ENCODE assay signal across 19 cellular contexts in genomic region chr6:3525915-3526314, GRCh38.
DNase-seq lines count a peak whose midpoint lies in the region; ATAC-seq, FAIRE-seq and TF ChIP-seq lines count a peak whose summit lies in the region.
"Had no signal": no experiment of that assay in that cellular context is flagged by ENCODE, and none has a peak within 500 bp of the region (broad histone marks: within the 10 kb centered on the region; RNA-seq: fewer than 3 reads in every experiment).

No MANE protein-coding gene starts in this region.

- peak overlapping the region; percentile 64; the same call in 1 of the 2 replicates for H2BK20ac ChIP-seq in H1 (ENCODE audit: low read length)

- no peak overlapping the region for H4K5ac ChIP-seq in H1 (ENCODE audit: insufficient read length, low read depth, low read length)

- no peak for DNase-seq in RWPE1 (ENCODE audit: low spot score)
- no peak for DNase-seq in GM12878 (ENCODE audit: low read depth, low spot score)
- no peak for DNase-seq in H1 (ENCODE audit: low read depth in 1 of 2, low spot score in 2 of 2)
- DNase-seq in keratinocyte (ENCODE audit: low read depth, low spot score): no peak
- DNase-seq in mesenchymal stem cell: no peak
- DNase-seq in small intestine: no peak
- DNase-seq in ecto neural progenitor cell (ENCODE audit: low spot score): no peak
- DNase-seq in NCI-H226: no peak
- DNase-seq: ACHN; BE2C; C1 segment of cervical spinal cord; CD4-positive, CD25-positive, alpha-beta regulatory T cell; CD8-positive, alpha-beta memory T cell; COR-L47; GOT3; H9 had no signal

- POLR2A ChIA-PET in RWPE1 (lab: Yijun Ruan, JAX; ENCODE audit: low non-redundant PET) (interaction anchor here (1.6 kb wide), 1 partner anchor 8 kb away, joined by 5 read pairs; no protein-coding TSS in a partner anchor), GM12878 (lab: Charles Lee) (no interaction called here), H1 (lab: Charles Lee; ENCODE audit: partially characterized antibody) (no interaction called here)

- WGBS in GM12878 (ENCODE audit: insufficient coverage, insufficient replicate concordance, low lambda C conversion rate, missing lambda C conversion rate): 9% methylated on average over 6 of the region's 6 CpGs
- WGBS in H1 (ENCODE audit: extremely low coverage in 1 of 2, insufficient coverage in 1 of 2, insufficient read length in 1 of 2, insufficient replicate concordance in 2 of 2, low coverage in 1 of 2, low lambda C conversion rate in 2 of 2, missing lambda C conversion rate in 1 of 2), 2 experiments: 77% methylated on average over 6 of the region's 6 CpGs; no CpG with 5 or more reads in 1 of the 2 experiments
- WGBS in mesenchymal stem cell: 87% methylated on average over 6 of the region's 6 CpGs
- WGBS in small intestine, 3 donors: 85 to 91% (median 89%) methylated on average over 6 of the region's 6 CpGs

- H3K18ac ChIP-seq in H1 (ENCODE audit: extremely low read depth, low read length) (no peak overlapping the region), mesenchymal stem cell (ENCODE audit: low read depth in 1 of 2, low read length in 2 of 2) (no peak overlapping the region)

- H2BK120ac ChIP-seq in H1 (replicated peaks; ENCODE audit: low read depth, low read length) (no peak overlapping the region), mesenchymal stem cell (ENCODE audit: low read depth, low read length) (no peak overlapping the region)

- no peak overlapping the region for H4K8ac ChIP-seq in H1 (ENCODE audit: extremely low read depth, insufficient read depth, low read length)
- no peak overlapping the region for H4K8ac ChIP-seq in mesenchymal stem cell (ENCODE audit: low read length)

- H3K4me3 ChIP-seq in GM12878 (no peak overlapping the region), H1 (ENCODE audit: extremely low read depth in 1 of 4, insufficient read depth in 2 of 4, low read depth in 3 of 4, low read length in 4 of 4) (no peak overlapping the region), keratinocyte (ENCODE audit: control insufficient read depth in 2 of 3, extremely low read depth in 1 of 3, insufficient read depth in 2 of 3, low read depth in 1 of 3, low read length in 3 of 3) (no peak overlapping the region), mesenchymal stem cell (ENCODE audit: insufficient read depth in 1 of 2, low read depth in 1 of 2, low read length in 2 of 2) (no peak overlapping the region), small intestine (ENCODE audit: low read depth in 1 of 2, low read length in 2 of 2) (no peak overlapping the region)

- H3K9ac ChIP-seq in GM12878 (ENCODE audit: control insufficient read depth, insufficient read depth, low read length) (no peak overlapping the region), H1 (replicated peaks in 1 of 4; ENCODE audit: extremely low read depth in 1 of 4, low read depth in 3 of 4, low read length in 3 of 4) (no peak overlapping the region), keratinocyte (ENCODE audit: control insufficient read depth, extremely low read depth, insufficient read depth, low read length) (no peak overlapping the region), mesenchymal stem cell (ENCODE audit: low read length) (no peak overlapping the region)

- H3K4me2 ChIP-seq in GM12878 (ENCODE audit: control insufficient read depth, insufficient read depth) (no peak overlapping the region), H1 (ENCODE audit: insufficient read depth in 1 of 2, low read depth in 2 of 2, low read length in 2 of 2) (no peak overlapping the region), keratinocyte (ENCODE audit: control insufficient read depth, extremely low read depth, insufficient read depth, low read depth, low read length) (peak overlapping the region; percentile 76), mesenchymal stem cell (ENCODE audit: low read length, poor library complexity, severe bottlenecking) (no peak overlapping the region)

- FAIRE-seq in GM12878 (lab: Jason Lieb, UNC) (no peak), H1 (lab: Jason Lieb, UNC) (no peak), keratinocyte (lab: Jason Lieb, UNC) (no peak), small intestine (lab: Jason Lieb, UNC) (no peak)
- FAIRE-seq: A204.1, D721Med, G401.6 had no signal

- H3K27me3 ChIP-seq in GM12878 (replicated peaks in 1 of 2; ENCODE audit: control insufficient read depth in 2 of 2, insufficient read depth in 2 of 2, low read length in 1 of 2): peaks cover 0 to 4% of the 10 kb centered on the region in 2 experiments
- peaks cover 0 to 2% (median 0%) of the 10 kb centered on the region in 4 experiments; a peak in 1 of 7 replicates for H3K27me3 ChIP-seq in H1 (replicated peaks in 1 of 4; ENCODE audit: control insufficient read depth in 3 of 4, extremely low read depth in 1 of 4, insufficient read depth in 3 of 4, low read length in 3 of 4)
- H3K27me3 ChIP-seq in keratinocyte (ENCODE audit: control insufficient read depth, extremely low read depth, insufficient read depth, low read length): no peaks in the 10 kb centered on the region
- no peaks in the 10 kb centered on the region for H3K27me3 ChIP-seq in mesenchymal stem cell (ENCODE audit: control insufficient read depth in 1 of 2, insufficient read depth in 1 of 2, low read length in 2 of 2)
- no peaks in the 10 kb centered on the region for H3K27me3 ChIP-seq in small intestine (ENCODE audit: control insufficient read depth in 2 of 2, insufficient read depth in 2 of 2, low read length in 2 of 2)
- H3K27me3 ChIP-seq: BE2C had no signal

- H3K4ac ChIP-seq in H1 (replicated peaks; ENCODE audit: insufficient read length, low read depth, low read length) (no peak overlapping the region), mesenchymal stem cell (ENCODE audit: low read depth in 1 of 2, low read length in 2 of 2) (no peak overlapping the region)

- no peak for ATAC-seq in GM12878

- TF ChIP-seq RAD21 in GM12878 (IDR thresholded peaks at IDR 0.05; ENCODE audit: insufficient read depth, low read depth, low read length) (no peak), H1 (IDR thresholded peaks at IDR 0.05 in 1 of 2, conservative IDR thresholded peaks at IDR 0.05 in 1 of 2; ENCODE audit: low read depth in 2 of 2, low read length in 2 of 2) (no peak)

- no peak overlapping the region for H3K56ac ChIP-seq in H1 (replicated peaks; ENCODE audit: insufficient read length, low read depth, low read length)

- H2BK12ac ChIP-seq in H1 (ENCODE audit: low read depth, low read length): no peak overlapping the region; the same call in 1 of the 2 replicates
- no peak overlapping the region for H2BK12ac ChIP-seq in mesenchymal stem cell (ENCODE audit: low read length in 2 of 2)

- H3K9me1 ChIP-seq in keratinocyte (ENCODE audit: control insufficient read depth, extremely low read depth, insufficient read depth, low read length): no peaks in the 10 kb centered on the region

- SMC1A ChIA-PET in GM12878 (lab: Charles Lee; ENCODE audit: uncharacterized antibody, unreplicated experiment): no interaction called here

- H2BK5ac ChIP-seq in H1 (ENCODE audit: low read depth, low read length) (no peak overlapping the region), mesenchymal stem cell (ENCODE audit: low read depth, low read length, poor library complexity, severe bottlenecking) (no peak overlapping the region)

- peak overlapping the region; percentile 95 for H3K27ac ChIP-seq in RWPE1
- H3K27ac ChIP-seq in GM12878 (ENCODE audit: control insufficient read depth, insufficient read depth): no peak overlapping the region
- H3K27ac ChIP-seq in H1 (ENCODE audit: low read depth, low read length): no peak overlapping the region
- no peak overlapping the region for H3K27ac ChIP-seq in keratinocyte (ENCODE audit: control insufficient read depth, insufficient read depth, low read length)
- H3K27ac ChIP-seq in mesenchymal stem cell (ENCODE audit: low read length, poor library complexity, severe bottlenecking): no peak overlapping the region
- no peak overlapping the region for H3K27ac ChIP-seq in small intestine (ENCODE audit: low read depth in 1 of 2, low read length in 1 of 2)

- H3K23ac ChIP-seq in H1 (ENCODE audit: insufficient read length): no peak overlapping the region
- H3K23ac ChIP-seq in mesenchymal stem cell (ENCODE audit: low read length in 2 of 2): no peak overlapping the region

- H2AK5ac ChIP-seq in H1 (ENCODE audit: low read depth, low read length): no peak overlapping the region
- H2AK5ac ChIP-seq in mesenchymal stem cell (ENCODE audit: low read length, severe bottlenecking): no peak overlapping the region

- dilution Hi-C loops in keratinocyte (cut with MboI; ENCODE audit: extremely low pct_ligation_motif_present, low sequenced_read_pairs): no loop called here

- no peak; the same call in 1 of the 2 replicates for TF ChIP-seq CTCF in RWPE1 (conservative IDR thresholded peaks at IDR 0.05; ENCODE audit: low read depth)
- no peak for TF ChIP-seq CTCF in GM12878 (IDR thresholded peaks at IDR 0.05 in 2 of 3, conservative IDR thresholded peaks at IDR 0.05 in 1 of 3; ENCODE audit: control insufficient read depth in 2 of 3, extremely low read depth in 1 of 3, insufficient read depth in 1 of 3, low read depth in 3 of 3, low read length in 3 of 3)
- TF ChIP-seq CTCF in H1 (IDR thresholded peaks at IDR 0.05; ENCODE audit: control extremely low read depth in 1 of 3, insufficient read depth in 1 of 3, low read depth in 1 of 3, low read length in 3 of 3): no peak
- TF ChIP-seq CTCF in keratinocyte (optimal IDR thresholded peaks at IDR 0.05 in 1 of 3, IDR thresholded peaks at IDR 0.05 in 1 of 3, conservative IDR thresholded peaks at IDR 0.05 in 1 of 3; ENCODE audit: extremely low read depth in 1 of 3, insufficient read depth in 2 of 3, low read length in 3 of 3): no peak

- RAD21 ChIA-PET in GM12878 (lab: Charles Lee; ENCODE audit: unreplicated experiment): no interaction called here

- no peaks in the 10 kb centered on the region for H3K79me2 ChIP-seq in GM12878 (ENCODE audit: control insufficient read depth, insufficient read depth, low read length)
- no peaks in the 10 kb centered on the region for H3K79me2 ChIP-seq in H1 (ENCODE audit: control insufficient read depth in 1 of 2, insufficient read depth in 2 of 2, low read length in 2 of 2)
- no peaks in the 10 kb centered on the region for H3K79me2 ChIP-seq in keratinocyte (ENCODE audit: control insufficient read depth, insufficient read depth, low read length)

- H3K23me2 ChIP-seq in H1 (ENCODE audit: low read depth, low read length): no peaks in the 10 kb centered on the region

- H4K20me1 ChIP-seq in GM12878 (ENCODE audit: control insufficient read depth, insufficient read depth): peaks cover 3% of the 10 kb centered on the region; the same call in 1 of the 2 replicates
- no peaks in the 10 kb centered on the region for H4K20me1 ChIP-seq in H1 (replicated peaks in 1 of 2; ENCODE audit: control insufficient read depth in 1 of 2, insufficient read depth in 2 of 2, low read length in 2 of 2)
- H4K20me1 ChIP-seq in keratinocyte (ENCODE audit: control insufficient read depth, extremely low read depth, insufficient read depth, low read length): no peaks in the 10 kb centered on the region

- H2BK15ac ChIP-seq in H1 (ENCODE audit: low read length): no peak overlapping the region
- no peak overlapping the region for H2BK15ac ChIP-seq in mesenchymal stem cell (ENCODE audit: low read depth, poor library complexity, severe bottlenecking)

- CTCF ChIA-PET in RWPE1 (lab: Yijun Ruan, JAX): interaction anchor here (1.3 kb wide), 1 partner anchor 222 kb away, joined by 5 read pairs; no protein-coding TSS in a partner anchor
- CTCF ChIA-PET in GM12878 (lab: Yijun Ruan, JAX): no interaction called here
- CTCF ChIA-PET in H1 (lab: Charles Lee; ENCODE audit: partially characterized antibody): interaction anchor here (1.2 to 2.4 kb wide), 3 partner anchors 10 to 206 kb away, joined by 4 to 11 read pairs (median 7); no protein-coding TSS in a partner anchor

- intact Hi-C loops in GM12878 (cut with micrococcal nuclease; ENCODE audit: unreplicated experiment): no loop called here

- H3K4me1 ChIP-seq in GM12878 (ENCODE audit: control insufficient read depth, insufficient read depth, low read length) (no peaks in the 10 kb centered on the region), H1 (replicated peaks in 1 of 4; ENCODE audit: control insufficient read depth in 3 of 4, insufficient read depth in 4 of 4, low read length in 3 of 4) (peaks cover 0 to 9% (median 3%) of the 10 kb centered on the region in 4 experiments; a peak in 3 of 7 replicates), keratinocyte (ENCODE audit: control insufficient read depth, extremely low read depth, insufficient read depth, low read length) (peaks cover 34% of the 10 kb centered on the region), mesenchymal stem cell (ENCODE audit: control insufficient read depth, insufficient read depth, low read depth, low read length) (peaks cover 17% of the 10 kb centered on the region), small intestine (ENCODE audit: control insufficient read depth in 2 of 2, insufficient read depth in 1 of 2, low read depth in 1 of 2, low read length in 1 of 2) (no peaks in the 10 kb centered on the region)
- H3K4me1 ChIP-seq: BE2C had no signal

- no TSS peak for BruUV-seq in GM12878 (replicated peaks; lab: Mats Ljungman, UMichigan)

- in situ Hi-C loops in GM12878 (cut with MboI): no loop called here

- H3K9me3 ChIP-seq in GM12878 (replicated peaks; ENCODE audit: control insufficient read depth, insufficient read depth, low read length) (no peaks in the 10 kb centered on the region), H1 (ENCODE audit: insufficient read depth in 2 of 2, low read depth in 1 of 2, low read length in 1 of 2) (no peaks in the 10 kb centered on the region), keratinocyte (ENCODE audit: control insufficient read depth, low read depth, low read length) (no peaks in the 10 kb centered on the region), mesenchymal stem cell (ENCODE audit: control insufficient read depth, low read length) (no peaks in the 10 kb centered on the region), small intestine (ENCODE audit: control insufficient read depth, low read depth) (no peaks in the 10 kb centered on the region)
- H3K9me3 ChIP-seq: BE2C had no signal

- H4K91ac ChIP-seq in H1 (replicated peaks; ENCODE audit: insufficient read length, low read length) (no peak overlapping the region), mesenchymal stem cell (ENCODE audit: low read length) (no peak overlapping the region)

- H3K79me1 ChIP-seq in H1 (ENCODE audit: low read depth, low read length) (no peaks in the 10 kb centered on the region), mesenchymal stem cell (replicated peaks; ENCODE audit: low read length, poor library complexity, severe bottlenecking) (no peaks in the 10 kb centered on the region)

- H3K14ac ChIP-seq in H1 (ENCODE audit: insufficient read length) (no peak overlapping the region), mesenchymal stem cell (ENCODE audit: low read length in 2 of 2) (no peak overlapping the region)

- TF ChIP-seq EP300 in GM12878 (IDR thresholded peaks at IDR 0.05; ENCODE audit: borderline replicate concordance in 1 of 2, control insufficient read depth in 1 of 2, low read depth in 2 of 2, low read length in 2 of 2) (no peak), H1 (IDR thresholded peaks at IDR 0.05; ENCODE audit: borderline replicate concordance in 1 of 2, low read depth in 2 of 2, low read length in 2 of 2) (no peak)

- no peak for TF ChIP-seq POLR2A in GM12878 (IDR thresholded peaks at IDR 0.05; ENCODE audit: low read depth, low read length)
- TF ChIP-seq POLR2A in H1 (IDR thresholded peaks at IDR 0.05; ENCODE audit: control extremely low read depth in 1 of 2, low read depth in 2 of 2, low read length in 2 of 2): no peak

- H2AFZ ChIP-seq in GM12878 (ENCODE audit: control insufficient read depth, low read depth, low read length) (no peak overlapping the region), H1 (ENCODE audit: low read length) (no peak overlapping the region), keratinocyte (ENCODE audit: control insufficient read depth, low read length) (no peak overlapping the region), mesenchymal stem cell (ENCODE audit: low read depth, low read length) (no peak overlapping the region)

- H3K36me3 ChIP-seq in GM12878 (ENCODE audit: control insufficient read depth in 2 of 2, insufficient read depth in 2 of 2, low read length in 1 of 2) (no peaks in the 10 kb centered on the region), H1 (ENCODE audit: control insufficient read depth in 2 of 4, insufficient read depth in 4 of 4, low read length in 3 of 4) (no peaks in the 10 kb centered on the region), keratinocyte (ENCODE audit: control insufficient read depth in 2 of 2, extremely low read depth in 1 of 2, insufficient read depth in 2 of 2, low read length in 2 of 2) (no peaks in the 10 kb centered on the region), mesenchymal stem cell (ENCODE audit: control insufficient read depth in 1 of 2, insufficient read depth in 2 of 2, low read depth in 1 of 2, low read length in 2 of 2) (no peaks in the 10 kb centered on the region), small intestine (ENCODE audit: control insufficient read depth in 2 of 2, insufficient read depth in 2 of 2, low read length in 2 of 2) (no peaks in the 10 kb centered on the region)
- H3K36me3 ChIP-seq: BE2C had no signal
